Comparison of ENCODE assay signal across 8 cellular contexts in genomic region chr10:84424731-84425165, GRCh38.
DNase-seq lines count a peak whose midpoint lies in the region; ATAC-seq and TF ChIP-seq lines count a peak whose summit lies in the region.

No MANE protein-coding gene starts in this region.

- peak overlapping the region; percentile 10 to 90 (median 49) for H3K27ac Mint-ChIP-seq in naive thymus-derived CD4-positive, alpha-beta T cell

- intact Hi-C loops in naive thymus-derived CD4-positive, alpha-beta T cell (cut with micrococcal nuclease) = loop anchor here (5.0 kb wide), 2 partner anchors 38 to 47 kb away; no protein-coding TSS in a partner anchor
- intact Hi-C loops in aorta (cut with DNase I) = loop anchor here (2.0 to 5.0 kb wide), 2 partner anchors 18 to 42 kb away; no protein-coding TSS in a partner anchor

- no peaks in the 10 kb centered on the region for H3K27me3 ChIP-seq in naive thymus-derived CD4-positive, alpha-beta T cell (ENCODE audit: control insufficient read depth in 2 of 2, insufficient read depth in 2 of 2, low read length in 2 of 2)
- no peaks in the 10 kb centered on the region for H3K27me3 ChIP-seq in aorta (ENCODE audit: control insufficient read depth in 1 of 2, insufficient read depth in 2 of 2, low read length in 1 of 2)

- CTCF ChIA-PET in naive thymus-derived CD4-positive, alpha-beta T cell (lab: Charles Lee) = interaction anchor here (1.3 kb wide), 1 partner anchor 10 kb away, joined by 5 read pairs; no protein-coding TSS in a partner anchor

- peaks cover 6 to 8% of the 10 kb centered on the region in 2 donors for H3K4me1 ChIP-seq in naive thymus-derived CD4-positive, alpha-beta T cell (ENCODE audit: control insufficient read depth in 2 of 2, insufficient read depth in 2 of 2, low read length in 2 of 2)
- peaks cover 3 to 4% of the 10 kb centered on the region in 2 donors for H3K4me1 ChIP-seq in aorta (ENCODE audit: control insufficient read depth in 1 of 2, insufficient read depth in 2 of 2, low read length in 2 of 2)

- H3K36me3 ChIP-seq in naive thymus-derived CD4-positive, alpha-beta T cell (ENCODE audit: control insufficient read depth in 2 of 3, insufficient read depth in 3 of 3, low read length in 3 of 3) = peaks cover 0 to 24% (median 10%) of the 10 kb centered on the region in 3 experiments
- no peaks in the 10 kb centered on the region for H3K36me3 ChIP-seq in aorta (ENCODE audit: control insufficient read depth in 1 of 2, insufficient read depth in 2 of 2, low read length in 1 of 2)

- H3K27ac ChIP-seq in naive thymus-derived CD4-positive, alpha-beta T cell (ENCODE audit: low read depth, low read length) = peak overlapping the region; percentile 48
- peak overlapping the region; percentile 33 to 82 for H3K27ac ChIP-seq in aorta (ENCODE audit: low read depth in 1 of 2, low read length in 2 of 2)

- peaks cover 32 to 76% (median 60%) of the 10 kb centered on the region in 7 donors for H3K4me1 Mint-ChIP-seq in naive thymus-derived CD4-positive, alpha-beta T cell

- H3K9me3 ChIP-seq in naive thymus-derived CD4-positive, alpha-beta T cell (ENCODE audit: control insufficient read depth in 2 of 3, low read length in 3 of 3) = peaks cover 0 to 7% (median 7%) of the 10 kb centered on the region in 3 experiments
- no peaks in the 10 kb centered on the region for H3K9me3 ChIP-seq in aorta (ENCODE audit: control insufficient read depth, low read length)

- WGBS in aorta, 2 donors = 0 to 1% methylated on average over 3 of the region's 3 CpGs

- H3K9me3 Mint-ChIP-seq in naive thymus-derived CD4-positive, alpha-beta T cell = peaks cover 3 to 24% (median 10%) of the 10 kb centered on the region in 11 donors

- peak overlapping the region; percentile 6 to 74 (median 54) for H3K4me3 Mint-ChIP-seq in naive thymus-derived CD4-positive, alpha-beta T cell

- POLR2A ChIA-PET in naive thymus-derived CD4-positive, alpha-beta T cell (lab: Charles Lee) = no interaction called here

- H3K4me3 ChIP-seq in fibroblast of pulmonary artery (replicated peaks; ENCODE audit: low read depth, low read length) = peak overlapping the region; percentile 53
- no peak overlapping the region for H3K4me3 ChIP-seq in naive thymus-derived CD4-positive, alpha-beta T cell (ENCODE audit: low read length)
- peak overlapping the region; percentile 58 to 96 for H3K4me3 ChIP-seq in aorta (ENCODE audit: low read length in 2 of 2)

- DNase-seq in GF-D8 (lab: John Stamatoyannopoulos, UW) = peak; percentile 39
- DNase-seq in activated CD4-positive, alpha-beta T cell treated with anti-CD3 and anti-CD28 coated beads, Interleukin-2, amount 50 U/mL, for 48 hours = peak; percentile 3 to 26
- DNase-seq in fibroblast of pulmonary artery (ENCODE audit: low read depth) = peak; percentile 97
- DNase-seq in naive thymus-derived CD4-positive, alpha-beta T cell = peak in 5 of 9 donors; percentile 1 to 18 (median 8)
- peak; percentile 92 to 93 for DNase-seq in aorta
- no peak for DNase-seq in NCI-H146 treated with DMSO at 0.1 percent for 48 hours (lab: John Stamatoyannopoulos, UW; ENCODE audit: unreplicated experiment)

- H3K27me3 Mint-ChIP-seq in naive thymus-derived CD4-positive, alpha-beta T cell = no peaks in the 10 kb centered on the region

- peaks cover 9 to 59% (median 47%) of the 10 kb centered on the region in 5 donors for H3K36me3 Mint-ChIP-seq in naive thymus-derived CD4-positive, alpha-beta T cell

- no peak for TF ChIP-seq CTCF in fibroblast of pulmonary artery (IDR thresholded peaks at IDR 0.05; ENCODE audit: low read length, missing control alignments)

- ATAC-seq in HG03378 (IDR thresholded peaks at IDR 0.05; ENCODE audit: unreplicated experiment) = peak; percentile 64
- ATAC-seq in naive thymus-derived CD4-positive, alpha-beta T cell = peak; percentile 54
- ATAC-seq in aorta (ENCODE audit: low FRiP score) = peak; percentile 97
- ATAC-seq in HG02870 (IDR thresholded peaks at IDR 0.05; ENCODE audit: unreplicated experiment) = no peak
